Comparison of ENCODE assay signal across 1 cellular context in genomic region chr1:90833497-90834087, GRCh38.
TF ChIP-seq lines count a peak whose summit lies in the region.

No MANE protein-coding gene starts in this region.

TF ChIP-seq in WTC11, 78 proteins besides CTCF, POLR2A, EP300 and RAD21 (continued from another document):
- no peak for TF ChIP-seq ATF2 (CRISPR knock-in tag; IDR thresholded peaks at IDR 0.05; ENCODE audit: borderline replicate concordance, low read depth)
- no peak for TF ChIP-seq RELA (CRISPR knock-in tag; IDR thresholded peaks at IDR 0.05; ENCODE audit: borderline replicate concordance)
- no peak for TF ChIP-seq TEAD4 (CRISPR knock-in tag; IDR thresholded peaks at IDR 0.05)
- TF ChIP-seq ZNF512 (CRISPR knock-in tag; IDR thresholded peaks at IDR 0.05; ENCODE audit: borderline replicate concordance) = no peak
- no peak for TF ChIP-seq ZNF281 (CRISPR knock-in tag; IDR thresholded peaks at IDR 0.05)
TF ChIP-seq in WTC11: peak in this region for 0.
